1 cellular context compared by ENCODE assay signal in the genomic region with DNA sequence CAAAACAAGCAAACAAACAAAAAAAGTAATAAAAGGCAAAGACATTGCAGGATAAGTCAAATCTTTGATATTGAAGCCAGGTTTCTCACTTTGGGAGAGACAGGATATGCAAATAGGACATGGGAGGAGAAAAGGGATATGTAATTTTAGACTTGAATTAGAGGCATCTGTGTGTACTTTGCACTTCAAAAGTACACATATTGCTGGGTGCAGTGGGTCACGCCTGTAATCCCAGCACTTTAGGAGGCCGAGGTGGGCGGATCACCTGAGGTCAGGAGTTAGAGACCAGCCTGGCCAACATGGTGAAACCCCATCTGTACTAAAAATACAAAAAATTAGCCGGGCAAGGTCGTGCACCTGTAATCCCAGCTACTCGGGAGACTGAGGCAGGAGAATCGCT.
A peak's percentile ranks its signal among the peaks of the same experiment; 100 is the strongest.
TF ChIP-seq lines count a peak whose summit lies in the region.
"Not testable (repeated sequence)": the region's sequence is repeated elsewhere in the genome, so short reads cannot be mapped to it uniquely, and the experiment has no call there.

No MANE protein-coding gene starts in this region.

TF ChIP-seq in HepG2, 621 proteins besides CTCF, POLR2A, EP300 and RAD21 (continued from another document):
- not testable (repeated sequence) for TF ChIP-seq SOX13 (IDR thresholded peaks at IDR 0.05); FOXP1 (CRISPR knock-in tag; IDR thresholded peaks at IDR 0.05)
- TF ChIP-seq SOX13 (CRISPR knock-in tag; conservative IDR thresholded peaks at IDR 0.05 in 1 of 2, IDR thresholded peaks at IDR 0.05 in 1 of 2) (peak in 1 of 2 experiments; percentile 17; a peak in 1 of 4 replicates), FOXA3 (CRISPR knock-in tag; IDR thresholded peaks at IDR 0.05) (peak; percentile 65), HNF4A (CRISPR knock-in tag; IDR thresholded peaks at IDR 0.05) (peak; percentile 72), FOXP1 (IDR thresholded peaks at IDR 0.05) (0 out of 2 replicates have a peak, but pooled peaks have one; percentile 53), SALL1 (CRISPR knock-in tag; IDR thresholded peaks at IDR 0.05) (peak; percentile 64; the same call in 1 of the 2 replicates), PITX1 (CRISPR knock-in tag; IDR thresholded peaks at IDR 0.05) (peak; percentile 83), ZBTB3 (CRISPR knock-in tag; IDR thresholded peaks at IDR 0.05; ENCODE audit: borderline replicate concordance, low read depth) (peak; percentile 61; the same call in 1 of the 2 replicates)
- TF ChIP-seq, protein P1, sequence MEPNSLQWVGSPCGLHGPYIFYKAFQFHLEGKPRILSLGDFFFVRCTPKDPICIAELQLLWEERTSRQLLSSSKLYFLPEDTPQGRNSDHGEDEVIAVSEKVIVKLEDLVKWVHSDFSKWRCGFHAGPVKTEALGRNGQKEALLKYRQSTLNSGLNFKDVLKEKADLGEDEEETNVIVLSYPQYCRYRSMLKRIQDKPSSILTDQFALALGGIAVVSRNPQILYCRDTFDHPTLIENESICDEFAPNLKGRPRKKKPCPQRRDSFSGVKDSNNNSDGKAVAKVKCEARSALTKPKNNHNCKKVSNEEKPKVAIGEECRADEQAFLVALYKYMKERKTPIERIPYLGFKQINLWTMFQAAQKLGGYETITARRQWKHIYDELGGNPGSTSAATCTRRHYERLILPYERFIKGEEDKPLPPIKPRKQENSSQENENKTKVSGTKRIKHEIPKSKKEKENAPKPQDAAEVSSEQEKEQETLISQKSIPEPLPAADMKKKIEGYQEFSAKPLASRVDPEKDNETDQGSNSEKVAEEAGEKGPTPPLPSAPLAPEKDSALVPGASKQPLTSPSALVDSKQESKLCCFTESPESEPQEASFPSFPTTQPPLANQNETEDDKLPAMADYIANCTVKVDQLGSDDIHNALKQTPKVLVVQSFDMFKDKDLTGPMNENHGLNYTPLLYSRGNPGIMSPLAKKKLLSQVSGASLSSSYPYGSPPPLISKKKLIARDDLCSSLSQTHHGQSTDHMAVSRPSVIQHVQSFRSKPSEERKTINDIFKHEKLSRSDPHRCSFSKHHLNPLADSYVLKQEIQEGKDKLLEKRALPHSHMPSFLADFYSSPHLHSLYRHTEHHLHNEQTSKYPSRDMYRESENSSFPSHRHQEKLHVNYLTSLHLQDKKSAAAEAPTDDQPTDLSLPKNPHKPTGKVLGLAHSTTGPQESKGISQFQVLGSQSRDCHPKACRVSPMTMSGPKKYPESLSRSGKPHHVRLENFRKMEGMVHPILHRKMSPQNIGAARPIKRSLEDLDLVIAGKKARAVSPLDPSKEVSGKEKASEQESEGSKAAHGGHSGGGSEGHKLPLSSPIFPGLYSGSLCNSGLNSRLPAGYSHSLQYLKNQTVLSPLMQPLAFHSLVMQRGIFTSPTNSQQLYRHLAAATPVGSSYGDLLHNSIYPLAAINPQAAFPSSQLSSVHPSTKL (CRISPR knock-in tag; IDR thresholded peaks at IDR 0.05): peak; percentile 72
